11 cellular contexts compared by ENCODE assay signal in genomic region chr17:4715071-4715749, GRCh38. TPM values are rescaled to one million over a fixed set of nuclear protein-coding genes. Genes with fewer than 3 reads are reported as not detected.
DNase-seq lines count a peak whose midpoint lies in the region; TF ChIP-seq lines count a peak whose summit lies in the region.
"Had no signal": no experiment of that assay in that cellular context is flagged by ENCODE, and none has a peak within 500 bp of the region (broad histone marks: within the 10 kb centered on the region; RNA-seq: fewer than 3 reads in every experiment).

No MANE protein-coding gene starts in this region.

- H3K4me3 Mint-ChIP-seq in endothelial cell (ENCODE audit: unreplicated experiment), result peak overlapping the region; percentile 81

- peak; percentile 39 to 43 for DNase-seq in stimulated activated CD4-positive, alpha-beta T cell treated with anti-CD3 and anti-CD28 coated beads, Interleukin-2, amount 100 ng/mL, for 24 hours
- DNase-seq in stimulated activated CD4-positive, alpha-beta T cell treated with anti-CD3 and anti-CD28 coated beads, Interleukin-12 subunit alpha, Interleukin-12 subunit beta, amount 100 ng/mL, for 4 hours, result no peak
- peak; percentile 57 for DNase-seq in activated CD8-positive, alpha-beta memory T cell treated with anti-CD3 and anti-CD28 coated beads, Interleukin-2, amount 50 U/mL, for 4 hours
- DNase-seq in endothelial cell (ENCODE audit: low spot score) (no peak), HCEC 1CT (no peak), OCI-M1 (lab: John Stamatoyannopoulos, UW) (no peak), NCI-H774 (lab: John Stamatoyannopoulos, UW) (no peak)
- DNase-seq in NK-92 treated with Interleukin-12 subunit alpha and Interleukin-12 subunit beta, amount 100 ng/mL, for 24 hours (lab: John Stamatoyannopoulos, UW), result no peak
- DNase-seq: Karpas-422, NCI-H526 had no signal

- peaks cover 24% of the 10 kb centered on the region for H3K4me1 Mint-ChIP-seq in endothelial cell (ENCODE audit: unreplicated experiment)

- no peak for TF ChIP-seq CTCF in endothelial cell (IDR thresholded peaks at IDR 0.05; ENCODE audit: unreplicated experiment)

- peaks cover 26% of the 10 kb centered on the region for H3K36me3 Mint-ChIP-seq in endothelial cell (ENCODE audit: low read depth, unreplicated experiment)

- no peaks in the 10 kb centered on the region for H3K9me3 Mint-ChIP-seq in endothelial cell (ENCODE audit: unreplicated experiment)

- peak overlapping the region; percentile 7 for H3K27ac Mint-ChIP-seq in endothelial cell (ENCODE audit: unreplicated experiment)

- H3K27me3 Mint-ChIP-seq in endothelial cell (ENCODE audit: unreplicated experiment), result peaks cover 10% of the 10 kb centered on the region

RNA-seq across cellular contexts. Expression of gene ARRB2, which starts 4.8 kb away (rescaled TPM):
- 51.1 TPM for total RNA-seq in endothelial cell (ENCODE audit: unreplicated experiment)

RNA-seq across cellular contexts. Expression of gene PELP1, which starts 11.3 kb away (rescaled TPM):
- 118 TPM for total RNA-seq in endothelial cell (ENCODE audit: unreplicated experiment)

RNA-seq across cellular contexts. Expression of gene MED11, which starts 16.0 kb away (rescaled TPM):
- 10.5 TPM for total RNA-seq in endothelial cell (ENCODE audit: unreplicated experiment)

RNA-seq across cellular contexts. Expression of gene ZMYND15, which starts 24.4 kb away (rescaled TPM):
- not detected for total RNA-seq in endothelial cell (ENCODE audit: unreplicated experiment)
- total RNA-seq: cardiac muscle cell had no signal

RNA-seq across cellular contexts. Expression of gene CXCL16, which starts 24.5 kb away (rescaled TPM):
- 0.13 TPM for total RNA-seq in endothelial cell (ENCODE audit: unreplicated experiment)

Comparison
In these comparisons a context has a peak if more than half of its experiments do, and no peak if none do; other contexts are left out.
1. DNase-seq: peak in stimulated activated CD4-positive, alpha-beta T cell treated with anti-CD3 and anti-CD28 coated beads, Interleukin-2, amount 100 ng/mL, for 24 hours (2 of 2) and activated CD8-positive, alpha-beta memory T cell treated with anti-CD3 and anti-CD28 coated beads, Interleukin-2, amount 50 U/mL, for 4 hours (single experiment); none in stimulated activated CD4-positive, alpha-beta T cell treated with anti-CD3 and anti-CD28 coated beads, Interleukin-12 subunit alpha, Interleukin-12 subunit beta, amount 100 ng/mL, for 4 hours (single experiment), endothelial cell (single experiment), HCEC 1CT (single experiment), OCI-M1 (single experiment), NCI-H774 (single experiment) and NK-92 treated with Interleukin-12 subunit alpha and Interleukin-12 subunit beta, amount 100 ng/mL, for 24 hours (single experiment).